11 cellular contexts compared by ENCODE assay signal in genomic region chr12:24025153-24025798, GRCh38.
A peak's percentile ranks its signal among the peaks of the same experiment; 100 is the strongest.
DNase-seq lines count a peak whose midpoint lies in the region; ATAC-seq and TF ChIP-seq lines count a peak whose summit lies in the region.
"Had no signal": no experiment of that assay in that cellular context is flagged by ENCODE, and none has a peak within 500 bp of the region (broad histone marks: within the 10 kb centered on the region; RNA-seq: fewer than 3 reads in every experiment).

No MANE protein-coding gene starts in this region.

- H3K27ac Mint-ChIP-seq in CD8-positive, alpha-beta T cell: no peak overlapping the region

- H3K27me3 ChIP-seq in BE2C (no peaks in the 10 kb centered on the region), uterus (no peaks in the 10 kb centered on the region)
- no peaks in the 10 kb centered on the region for H3K27me3 ChIP-seq in CD8-positive, alpha-beta T cell (ENCODE audit: insufficient read depth, low read length)
- H3K27me3 ChIP-seq: gastrocnemius medialis had no signal

- H3K4me1 ChIP-seq in BE2C (no peaks in the 10 kb centered on the region), uterus (no peaks in the 10 kb centered on the region)
- H3K4me1 ChIP-seq in CD8-positive, alpha-beta T cell (ENCODE audit: insufficient read depth, low read length): no peaks in the 10 kb centered on the region
- H3K4me1 ChIP-seq: gastrocnemius medialis had no signal

- POLR2A ChIA-PET in CD8-positive, alpha-beta T cell (lab: Charles Lee): no interaction called here

- H3K36me3 ChIP-seq in BE2C (no peaks in the 10 kb centered on the region), uterus (no peaks in the 10 kb centered on the region)
- H3K36me3 ChIP-seq in CD8-positive, alpha-beta T cell (ENCODE audit: insufficient read depth, low read length): no peaks in the 10 kb centered on the region
- H3K36me3 ChIP-seq: gastrocnemius medialis had no signal

- no peaks in the 10 kb centered on the region for H3K9me3 ChIP-seq in BE2C
- no peaks in the 10 kb centered on the region for H3K9me3 ChIP-seq in CD8-positive, alpha-beta T cell (ENCODE audit: low read length)
- H3K9me3 ChIP-seq in uterus: no peaks in the 10 kb centered on the region
- H3K9me3 ChIP-seq: gastrocnemius medialis had no signal

- H3K27ac ChIP-seq in CD8-positive, alpha-beta T cell (ENCODE audit: low read depth, low read length): no peak overlapping the region
- H3K27ac ChIP-seq in uterus: no peak overlapping the region
- H3K27ac ChIP-seq: gastrocnemius medialis, KMS-11 had no signal

- in situ Hi-C loops in SK-MEL-5 (cut with HindIII; ENCODE audit: low pct_unique_long_range_greater_than_20kb, low sequenced_read_pairs): no loop called here

- H3K4me1 Mint-ChIP-seq in CD8-positive, alpha-beta T cell (ENCODE audit: low read depth): no peaks in the 10 kb centered on the region

- TF ChIP-seq CTCF in BE2C (IDR thresholded peaks at IDR 0.05; ENCODE audit: low read depth, low read length) (peak; percentile 58), uterus (IDR thresholded peaks at IDR 0.05) (no peak)
- no peak for TF ChIP-seq CTCF in CD8-positive, alpha-beta T cell (IDR thresholded peaks at IDR 0.05)

- no peak for TF ChIP-seq POLR2A in uterus (IDR thresholded peaks at IDR 0.05)

- CTCF ChIA-PET in CD8-positive, alpha-beta T cell (lab: Charles Lee): no interaction called here

- no peaks in the 10 kb centered on the region for H3K27me3 Mint-ChIP-seq in CD8-positive, alpha-beta T cell (ENCODE audit: low read depth)

- no peak overlapping the region for H3K4me3 ChIP-seq in BE2C (ENCODE audit: low read depth, low read length)
- H3K4me3 ChIP-seq in CD8-positive, alpha-beta T cell (ENCODE audit: low read depth, low read length): no peak overlapping the region
- no peak overlapping the region for H3K4me3 ChIP-seq in uterus
- H3K4me3 ChIP-seq: gastrocnemius medialis had no signal

- no peaks in the 10 kb centered on the region for H3K9me3 Mint-ChIP-seq in CD8-positive, alpha-beta T cell

- H3K4me3 Mint-ChIP-seq in CD8-positive, alpha-beta T cell: no peak overlapping the region

- no peaks in the 10 kb centered on the region for H3K36me3 Mint-ChIP-seq in CD8-positive, alpha-beta T cell

- intact Hi-C loops in CD8-positive, alpha-beta T cell (cut with DNase I, micrococcal nuclease): no loop called here
- intact Hi-C loops in uterus (cut with DNase I; ENCODE audit: low total_unique reads): no loop called here

- DNase-seq in BE2C (no peak), HCEC 1CT (peak; percentile 12), SK-MEL-5 (ENCODE audit: low read depth, low spot score) (peak; percentile 64), iPS-NIHi7 (ENCODE audit: extremely low spot score) (peak; percentile 25), uterus (no peak)
- DNase-seq in activated CD8-positive, alpha-beta memory T cell treated with anti-CD3 and anti-CD28 coated beads, Interleukin-2, amount 50 U/mL, for 48 hours: no peak
- DNase-seq in CD8-positive, alpha-beta T cell: no peak
- DNase-seq: activated CD4-positive, alpha-beta T cell treated with anti-CD3 and anti-CD28 coated beads for 48 hours; gastrocnemius medialis had no signal

- no peak for ATAC-seq in CD8-positive, alpha-beta T cell
- no peak for ATAC-seq in HG02852 (IDR thresholded peaks at IDR 0.05; ENCODE audit: unreplicated experiment)
- ATAC-seq: gastrocnemius medialis had no signal

Comparison
In these comparisons a context has a peak if more than half of its experiments do, and no peak if none do; other contexts are left out.
1. DNase-seq: peak in HCEC 1CT (single experiment), SK-MEL-5 (single experiment) and iPS-NIHi7 (single experiment); none in BE2C (single experiment), activated CD8-positive, alpha-beta memory T cell treated with anti-CD3 and anti-CD28 coated beads, Interleukin-2, amount 50 U/mL, for 48 hours (single experiment), CD8-positive, alpha-beta T cell (0 of 7) and uterus (0 of 2).